Comparison of ENCODE assay signal across 1 cellular context in genomic region chr12:132349501-132350131, GRCh38.
TF ChIP-seq lines count a peak whose summit lies in the region.

No MANE protein-coding gene starts in this region.

TF ChIP-seq in endothelial cell of umbilical vein, 7 proteins besides CTCF, POLR2A, EP300 and RAD21:
- TF ChIP-seq EZH2 (IDR thresholded peaks at IDR 0.05; ENCODE audit: borderline replicate concordance, low read depth, low read length, severe bottlenecking) (no peak), POLR2AphosphoS5 (IDR thresholded peaks at IDR 0.05; ENCODE audit: insufficient read depth, low read depth, low read length) (no peak), MYC (IDR thresholded peaks at IDR 0.05; ENCODE audit: low read depth, low read length) (no peak), GATA2 (IDR thresholded peaks at IDR 0.05; ENCODE audit: insufficient read depth, insufficient read length, low read depth, low read length) (no peak), FOS (IDR thresholded peaks at IDR 0.05; ENCODE audit: borderline replicate concordance, insufficient read depth, low read length) (no peak)
TF ChIP-seq in endothelial cell of umbilical vein: peak in this region for 0.
